In genomic region chr11:3626250-3626960, GRCh38 we compare ENCODE assay signal across 2 cellular contexts.
TF ChIP-seq lines count a peak whose summit lies in the region.

No MANE protein-coding gene starts in this region.

TF ChIP-seq in GM23338, 12 proteins besides CTCF, POLR2A, EP300 and RAD21 (continued from another document):
- no peak for TF ChIP-seq ZNF462 (CRISPR knock-in tag; IDR thresholded peaks at IDR 0.05)
- TF ChIP-seq NANOG (IDR thresholded peaks at IDR 0.05; ENCODE audit: borderline replicate concordance), result no peak
- TF ChIP-seq, protein P1, sequence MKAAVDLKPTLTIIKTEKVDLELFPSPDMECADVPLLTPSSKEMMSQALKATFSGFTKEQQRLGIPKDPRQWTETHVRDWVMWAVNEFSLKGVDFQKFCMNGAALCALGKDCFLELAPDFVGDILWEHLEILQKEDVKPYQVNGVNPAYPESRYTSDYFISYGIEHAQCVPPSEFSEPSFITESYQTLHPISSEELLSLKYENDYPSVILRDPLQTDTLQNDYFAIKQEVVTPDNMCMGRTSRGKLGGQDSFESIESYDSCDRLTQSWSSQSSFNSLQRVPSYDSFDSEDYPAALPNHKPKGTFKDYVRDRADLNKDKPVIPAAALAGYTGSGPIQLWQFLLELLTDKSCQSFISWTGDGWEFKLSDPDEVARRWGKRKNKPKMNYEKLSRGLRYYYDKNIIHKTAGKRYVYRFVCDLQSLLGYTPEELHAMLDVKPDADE (IDR thresholded peaks at IDR 0.05), result no peak
- TF ChIP-seq REST (IDR thresholded peaks at IDR 0.05; ENCODE audit: unreplicated experiment), result no peak
- no peak for TF ChIP-seq STAT1 (IDR thresholded peaks at IDR 0.05; ENCODE audit: unreplicated experiment)
- TF ChIP-seq EZH2phosphoT487 (IDR thresholded peaks at IDR 0.05; ENCODE audit: unreplicated experiment), result no peak
- no peak for TF ChIP-seq CREB1 (CRISPR knock-in tag; IDR thresholded peaks at IDR 0.05; ENCODE audit: low read depth)
TF ChIP-seq in GM23338: peak in this region for 0.

TF ChIP-seq in WTC11, 78 proteins besides CTCF, POLR2A, EP300 and RAD21 (continued from another document):
- TF ChIP-seq E2F5 (CRISPR knock-in tag; IDR thresholded peaks at IDR 0.05) (no peak), ZNF423 (CRISPR knock-in tag; IDR thresholded peaks at IDR 0.05) (no peak), SOX15 (CRISPR knock-in tag; IDR thresholded peaks at IDR 0.05) (no peak), MLX (CRISPR knock-in tag; IDR thresholded peaks at IDR 0.05) (no peak), ERG (CRISPR knock-in tag; IDR thresholded peaks at IDR 0.05) (no peak)
TF ChIP-seq in WTC11: peak in this region for 0.
